ENCODE assay signal across 10 cellular contexts in the genomic region with DNA sequence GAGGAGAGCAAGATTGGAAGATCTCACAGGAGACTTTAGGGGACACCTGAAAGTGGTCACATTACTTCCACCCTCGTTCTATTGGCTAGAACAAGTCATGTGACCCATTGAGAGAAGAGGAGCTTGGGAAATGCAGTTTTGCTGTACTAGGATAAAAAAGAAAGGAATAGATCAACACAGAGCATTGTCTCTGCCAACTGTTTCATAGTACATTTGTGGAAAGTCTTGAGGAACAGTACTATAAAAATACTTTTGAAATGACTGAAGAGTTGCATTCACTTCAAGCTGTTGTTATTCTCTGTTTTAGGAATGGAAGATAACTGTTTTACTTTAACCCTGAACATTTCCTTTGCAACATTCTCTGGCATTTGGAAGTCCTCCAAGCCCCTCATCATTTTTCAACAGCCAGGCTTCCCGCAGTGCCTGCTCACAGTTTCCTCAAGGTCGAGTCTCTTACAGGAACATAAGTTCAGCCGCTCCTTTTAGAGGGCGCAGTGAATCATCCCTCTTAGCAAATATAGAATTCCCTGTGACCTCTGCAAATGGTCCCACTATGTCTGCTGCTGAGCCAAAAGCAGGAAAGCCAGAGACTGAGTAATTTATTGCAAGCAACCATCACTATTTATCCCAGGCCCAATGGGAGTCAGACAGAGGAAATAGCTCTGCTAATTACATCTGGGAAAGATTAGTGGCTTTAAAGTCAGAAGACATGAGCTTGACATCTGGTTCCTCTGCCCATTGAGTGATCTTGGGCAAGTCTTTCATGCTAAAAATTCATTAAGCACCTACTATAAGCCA. TPM values are rescaled to one million over a fixed set of nuclear protein-coding genes. Genes with fewer than 3 reads are reported as not detected.
DNase-seq lines count a peak whose midpoint lies in the region; ATAC-seq and TF ChIP-seq lines count a peak whose summit lies in the region.
"Had no signal": no experiment of that assay in that cellular context is flagged by ENCODE, and none has a peak within 500 bp of the region (broad histone marks: within the 10 kb centered on the region; RNA-seq: fewer than 3 reads in every experiment).

No MANE protein-coding gene starts in this region.

- H3K4me1 ChIP-seq in right lobe of liver (no peaks in the 10 kb centered on the region), tibial artery (peaks cover 0 to 16% (median 3%) of the 10 kb centered on the region in 4 donors)

- H3K4me3 ChIP-seq in choroid plexus epithelial cell (ENCODE audit: low read depth, low read length), result no peak overlapping the region
- no peak overlapping the region for H3K4me3 ChIP-seq in right lobe of liver
- H3K4me3 ChIP-seq in tibial artery, result no peak overlapping the region

- TF ChIP-seq CTCF in choroid plexus epithelial cell (conservative IDR thresholded peaks at IDR 0.05; ENCODE audit: low read depth, low read length) (no peak), right lobe of liver (IDR thresholded peaks at IDR 0.05) (no peak), tibial artery (IDR thresholded peaks at IDR 0.05) (no peak)

- ATAC-seq in right lobe of liver (peak; percentile 79 to 96 (median 84)), GM19023 (IDR thresholded peaks at IDR 0.05; ENCODE audit: unreplicated experiment) (no peak)
- ATAC-seq: left colon; stimulated activated memory B cell treated with anti-CD40 and anti-IgM and Interleukin-4, amounts not matched to agents 10 μg/mL and 1 μg/mL and 100 μg/mL, for 72 hours had no signal

- intact Hi-C loops in right lobe of liver (cut with DNase I), result no loop called here
- intact Hi-C loops in tibial artery (cut with DNase I; ENCODE audit: low total_unique reads), result no loop called here

- H3K27ac ChIP-seq in right lobe of liver (no peak overlapping the region), tibial artery (peak overlapping the region; percentile 30 to 68)

- H3K27me3 ChIP-seq in right lobe of liver (no peaks in the 10 kb centered on the region), tibial artery (no peaks in the 10 kb centered on the region)

- TF ChIP-seq POLR2A in right lobe of liver (IDR thresholded peaks at IDR 0.05), result no peak

- DNase-seq in choroid plexus epithelial cell (ENCODE audit: low read depth), result peak; percentile 100
- DNase-seq in right lobe of liver, result peak in 1 of 3 donors; percentile 22
- peak; percentile 71 to 75 for DNase-seq in tibial artery
- DNase-seq in SIG-M5 (lab: John Stamatoyannopoulos, UW), result no peak
- DNase-seq in activated CD4-positive, alpha-beta T cell treated with anti-CD3 and anti-CD28 coated beads for 48 hours, result no peak
- DNase-seq in midbrain (lab: John Stamatoyannopoulos, UW), result no peak

- WGBS in right lobe of liver (ENCODE audit: insufficient coverage, low coverage, low lambda C conversion rate, missing lambda C conversion rate), result 27% methylated on average over 5 of the region's 5 CpGs

- TF ChIP-seq RAD21 in Ishikawa (IDR thresholded peaks at IDR 0.05; ENCODE audit: low read depth), result no peak

- H3K9me3 ChIP-seq in right lobe of liver, result no peaks in the 10 kb centered on the region
- H3K9me3 ChIP-seq in tibial artery, result no peaks in the 10 kb centered on the region

- TF ChIP-seq EP300 in Ishikawa (IDR thresholded peaks at IDR 0.05; ENCODE audit: borderline replicate concordance), result no peak

- no peaks in the 10 kb centered on the region for H3K36me3 ChIP-seq in right lobe of liver
- no peaks in the 10 kb centered on the region for H3K36me3 ChIP-seq in tibial artery

TF ChIP-seq in Ishikawa, 13 proteins besides CTCF, POLR2A, EP300 and RAD21:
- TF ChIP-seq TCF12 (IDR thresholded peaks at IDR 0.05; ENCODE audit: low read depth) (no peak), YY1 (IDR thresholded peaks at IDR 0.05; ENCODE audit: low read depth) (no peak), FOXM1 (IDR thresholded peaks at IDR 0.05; ENCODE audit: borderline replicate concordance, low read depth) (no peak)
- TF ChIP-seq, protein P1, sequence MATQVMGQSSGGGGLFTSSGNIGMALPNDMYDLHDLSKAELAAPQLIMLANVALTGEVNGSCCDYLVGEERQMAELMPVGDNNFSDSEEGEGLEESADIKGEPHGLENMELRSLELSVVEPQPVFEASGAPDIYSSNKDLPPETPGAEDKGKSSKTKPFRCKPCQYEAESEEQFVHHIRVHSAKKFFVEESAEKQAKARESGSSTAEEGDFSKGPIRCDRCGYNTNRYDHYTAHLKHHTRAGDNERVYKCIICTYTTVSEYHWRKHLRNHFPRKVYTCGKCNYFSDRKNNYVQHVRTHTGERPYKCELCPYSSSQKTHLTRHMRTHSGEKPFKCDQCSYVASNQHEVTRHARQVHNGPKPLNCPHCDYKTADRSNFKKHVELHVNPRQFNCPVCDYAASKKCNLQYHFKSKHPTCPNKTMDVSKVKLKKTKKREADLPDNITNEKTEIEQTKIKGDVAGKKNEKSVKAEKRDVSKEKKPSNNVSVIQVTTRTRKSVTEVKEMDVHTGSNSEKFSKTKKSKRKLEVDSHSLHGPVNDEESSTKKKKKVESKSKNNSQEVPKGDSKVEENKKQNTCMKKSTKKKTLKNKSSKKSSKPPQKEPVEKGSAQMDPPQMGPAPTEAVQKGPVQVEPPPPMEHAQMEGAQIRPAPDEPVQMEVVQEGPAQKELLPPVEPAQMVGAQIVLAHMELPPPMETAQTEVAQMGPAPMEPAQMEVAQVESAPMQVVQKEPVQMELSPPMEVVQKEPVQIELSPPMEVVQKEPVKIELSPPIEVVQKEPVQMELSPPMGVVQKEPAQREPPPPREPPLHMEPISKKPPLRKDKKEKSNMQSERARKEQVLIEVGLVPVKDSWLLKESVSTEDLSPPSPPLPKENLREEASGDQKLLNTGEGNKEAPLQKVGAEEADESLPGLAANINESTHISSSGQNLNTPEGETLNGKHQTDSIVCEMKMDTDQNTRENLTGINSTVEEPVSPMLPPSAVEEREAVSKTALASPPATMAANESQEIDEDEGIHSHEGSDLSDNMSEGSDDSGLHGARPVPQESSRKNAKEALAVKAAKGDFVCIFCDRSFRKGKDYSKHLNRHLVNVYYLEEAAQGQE (IDR thresholded peaks at IDR 0.05; ENCODE audit: low read depth), result no peak
- TF ChIP-seq, protein P2, sequence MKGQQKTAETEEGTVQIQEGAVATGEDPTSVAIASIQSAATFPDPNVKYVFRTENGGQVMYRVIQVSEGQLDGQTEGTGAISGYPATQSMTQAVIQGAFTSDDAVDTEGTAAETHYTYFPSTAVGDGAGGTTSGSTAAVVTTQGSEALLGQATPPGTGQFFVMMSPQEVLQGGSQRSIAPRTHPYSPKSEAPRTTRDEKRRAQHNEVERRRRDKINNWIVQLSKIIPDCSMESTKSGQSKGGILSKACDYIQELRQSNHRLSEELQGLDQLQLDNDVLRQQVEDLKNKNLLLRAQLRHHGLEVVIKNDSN (IDR thresholded peaks at IDR 0.05), result peak; percentile 88
TF ChIP-seq in Ishikawa: peak in this region for 1.

RNA-seq across cellular contexts. Expression of a gene that starts 40.7 kb away (rescaled TPM):
- 10 to 100 TPM; 29.9 to 52.2 (median 43.9) TPM for total RNA-seq in right lobe of liver

RNA-seq across cellular contexts. Expression of a gene that starts 40.9 kb away (rescaled TPM):
- total RNA-seq in right lobe of liver, result 10 to 100 TPM; 40.9 to 79.5 (median 67.5) TPM

Comparison
In these comparisons a context has a peak if more than half of its experiments do, and no peak if none do; other contexts are left out.
1. DNase-seq: peak in choroid plexus epithelial cell (single experiment) and tibial artery (2 of 2); none in SIG-M5 (single experiment), activated CD4-positive, alpha-beta T cell treated with anti-CD3 and anti-CD28 coated beads for 48 hours (single experiment) and midbrain (single experiment).
2. H3K27ac ChIP-seq: peak in tibial artery (2 of 2); none in right lobe of liver (0 of 3).